31 cellular contexts compared by ENCODE assay signal in genomic region chrX:110758781-110759180, GRCh38. TPM values are rescaled to one million over a fixed set of nuclear protein-coding genes. Genes with fewer than 3 reads are reported as not detected.
"Had no signal": no experiment of that assay in that cellular context is flagged by ENCODE, and none has a peak within 500 bp of the region (broad histone marks: within the 10 kb centered on the region; RNA-seq: fewer than 3 reads in every experiment).

No MANE protein-coding gene starts in this region.

- H3K27ac ChIP-seq: adrenal gland, Peyer's patch, VCaP had no signal

- H3K36me3 ChIP-seq: adrenal gland, Peyer's patch had no signal

- H3K4me3 ChIP-seq: adrenal gland, K562, Peyer's patch had no signal

- H3K9me3 ChIP-seq: adrenal gland, Peyer's patch had no signal

- H3K27me3 ChIP-seq: Peyer's patch had no signal

- H3K4me1 ChIP-seq: adrenal gland, Peyer's patch had no signal

- ATAC-seq: activated naive CD4-positive, alpha-beta T cell treated with anti-CD3 and anti-CD28 coated beads, Interleukin-2, amount 50 U/mL, for 72 hours; activated T-cell treated with anti-CD3 and anti-CD28 coated beads, Interleukin-2, amount 50 U/mL, for 4 hours; K562; PC-3 had no signal

- DNase-seq: activated B cell treated with CpG ODN at 0.5 μM for 24 hours; activated CD4-positive, alpha-beta memory T cell treated with anti-CD3 and anti-CD28 coated beads for 36 hours; activated CD4-positive, alpha-beta T cell treated with anti-CD3 and anti-CD28 coated beads for 4 hours; activated CD4-positive, alpha-beta T cell treated with anti-CD3 and anti-CD28 coated beads, Interleukin-2, amount 50 U/mL, for 1 hour; activated CD4-positive, CD25-positive, alpha-beta regulatory T cell treated with anti-CD3 and anti-CD28 coated beads, Interleukin-2, amount 50 U/mL, for 72 hours; activated CD8-positive, alpha-beta memory T cell treated with anti-CD3 and anti-CD28 coated beads, Interleukin-2, amount 50 U/mL, for 4 hours; activated gamma-delta T cell treated with Interleukin-2 at 50 U/mL for 16 hours; activated naive CD4-positive, alpha-beta T cell treated with anti-CD3 and anti-CD28 coated beads for 36 hours; activated T-cell treated with anti-CD3 and anti-CD28 coated beads for 4 hours; activated T-cell treated with anti-CD3 and anti-CD28 coated beads, Interleukin-2, amount 50 U/mL, for 4 hours; adrenal gland; caudate nucleus; NCI-H1105; NCI-H1417 treated with DMSO at 0.1 percent for 48 hours; NCI-H1694; NCI-H1930; NCI-H345; NCI-H524 treated with DMSO at 0.1 percent for 48 hours; PC-3; Peyer's patch; Right ventricle myocardium superior; SW 1271; T-helper 1 cell; T-helper 2 cell; T-helper 9 cell had no signal

RNA-seq across cellular contexts. Expression of gene CHRDL1, which starts 36.8 kb away (rescaled TPM):
- total RNA-seq: activated B cell treated with CpG ODN at 0.5 μM for 24 hours; activated CD4-positive, alpha-beta memory T cell treated with anti-CD3 and anti-CD28 coated beads for 36 hours; activated naive CD4-positive, alpha-beta T cell treated with anti-CD3 and anti-CD28 coated beads for 36 hours; activated naive CD4-positive, alpha-beta T cell treated with anti-CD3 and anti-CD28 coated beads, Interleukin-2, amount 50 U/mL, for 72 hours; activated T-helper 1 cell treated with anti-CD3 and anti-CD28 coated beads, Interleukin-12 subunit alpha, Interleukin-12 subunit beta, Interleukin-2, Interleukin-4 antibody, amounts not matched to agents 30 ng/mL and 10 ng/mL and 1 ng/mL, durations not matched to agents 14 hours and 24 hours and 36 hours; bronchial epithelial cell; K562; MCF 10A had no signal
